ENCODE assay signal across 10 cellular contexts in genomic region chr1:175742790-175743459, GRCh38. TPM values are rescaled to one million over a fixed set of nuclear protein-coding genes. Genes with fewer than 3 reads are reported as not detected.
A peak's percentile ranks its signal among the peaks of the same experiment; 100 is the strongest.
DNase-seq lines count a peak whose midpoint lies in the region; ATAC-seq and TF ChIP-seq lines count a peak whose summit lies in the region.
"Had no signal": no experiment of that assay in that cellular context is flagged by ENCODE, and none has a peak within 500 bp of the region (broad histone marks: within the 10 kb centered on the region; RNA-seq: fewer than 3 reads in every experiment).

No MANE protein-coding gene starts in this region.

- CTCF ChIA-PET in activated CD8-positive, alpha-beta T cell treated with anti-CD3 and anti-CD28 coated beads for 36 hours (lab: Charles Lee), result interaction anchor here (1.5 to 1.9 kb wide), 2 partner anchors 15 to 22 kb away, joined by 4 to 7 read pairs; no protein-coding TSS in a partner anchor
- CTCF ChIA-PET in CD4-positive, alpha-beta T cell (lab: Charles Lee), result no interaction called here

- intact Hi-C loops in activated CD8-positive, alpha-beta T cell treated with anti-CD3 and anti-CD28 coated beads for 36 hours (cut with micrococcal nuclease), result loop anchor here (10.0 kb wide), 1 partner anchor 258 kb away; no protein-coding TSS in a partner anchor
- intact Hi-C loops in CD4-positive, alpha-beta T cell (cut with DNase I, micrococcal nuclease), result loop anchor here (5.0 to 10.0 kb wide), 2 partner anchors 588 to 591 kb away; no protein-coding TSS in a partner anchor

- no peaks in the 10 kb centered on the region for H3K9me3 Mint-ChIP-seq in activated CD8-positive, alpha-beta T cell treated with anti-CD3 and anti-CD28 coated beads for 36 hours
- H3K9me3 Mint-ChIP-seq in CD4-positive, alpha-beta T cell, result no peaks in the 10 kb centered on the region

- no peaks in the 10 kb centered on the region for H3K36me3 ChIP-seq in mesendoderm (ENCODE audit: control insufficient read depth, insufficient read depth, low read length)

- ATAC-seq in activated CD8-positive, alpha-beta T cell treated with anti-CD3 and anti-CD28 coated beads for 36 hours, result no peak
- ATAC-seq in CD4-positive, alpha-beta T cell (ENCODE audit: poor library complexity), result no peak

- H3K36me3 Mint-ChIP-seq in activated CD8-positive, alpha-beta T cell treated with anti-CD3 and anti-CD28 coated beads for 36 hours (ENCODE audit: low read depth), result no peaks in the 10 kb centered on the region
- H3K36me3 Mint-ChIP-seq in CD4-positive, alpha-beta T cell (ENCODE audit: low read depth), result no peaks in the 10 kb centered on the region

- H3K79me2 ChIP-seq in mesendoderm (ENCODE audit: control insufficient read depth, insufficient read depth, low read length), result no peaks in the 10 kb centered on the region

- H3K27me3 ChIP-seq in mesendoderm (ENCODE audit: insufficient read depth, low read length, poor library complexity), result no peaks in the 10 kb centered on the region
- peaks cover 17% of the 10 kb centered on the region for H3K27me3 ChIP-seq in CD4-positive, alpha-beta T cell (ENCODE audit: control insufficient read depth, insufficient read depth, low read length)

- H3K4me2 ChIP-seq in mesendoderm (ENCODE audit: low read length), result no peak overlapping the region

- H3K4me1 Mint-ChIP-seq in activated CD8-positive, alpha-beta T cell treated with anti-CD3 and anti-CD28 coated beads for 36 hours (ENCODE audit: low read depth), result no peaks in the 10 kb centered on the region
- no peaks in the 10 kb centered on the region for H3K4me1 Mint-ChIP-seq in CD4-positive, alpha-beta T cell (ENCODE audit: low read depth)

- DNase-seq in ELR (ENCODE audit: low read depth) (peak; percentile 18), NCI-H146 treated with DMSO at 0.1 percent for 48 hours (lab: John Stamatoyannopoulos, UW; ENCODE audit: unreplicated experiment) (peak; percentile 64), coronary artery (ENCODE audit: low spot score) (no peak), mesendoderm (peak; percentile 91), SW 1271 (lab: John Stamatoyannopoulos, UW) (no peak)
- no peak for DNase-seq in stimulated activated CD8-positive, alpha-beta memory T cell treated with anti-CD3 and anti-CD28 coated beads, Interleukin-4, amount 100 ng/mL, for 48 hours
- no peak for DNase-seq in activated CD8-positive, alpha-beta T cell treated with anti-CD3 and anti-CD28 coated beads for 36 hours
- no peak for DNase-seq in CD4-positive, alpha-beta T cell
- DNase-seq: NCI-H524 treated with DMSO at 0.1 percent for 48 hours had no signal

- H4K8ac ChIP-seq in mesendoderm (ENCODE audit: low read depth, low read length), result no peak overlapping the region

- H2AK5ac ChIP-seq in mesendoderm (ENCODE audit: low read length), result no peak overlapping the region

- no peak overlapping the region for H3K56ac ChIP-seq in mesendoderm (ENCODE audit: low read length)

- POLR2A ChIA-PET in activated CD8-positive, alpha-beta T cell treated with anti-CD3 and anti-CD28 coated beads for 36 hours (lab: Charles Lee), result interaction anchor here (0.6 kb wide), 1 partner anchor 713 kb away, joined by 3 read pairs; no protein-coding TSS in a partner anchor
- POLR2A ChIA-PET in CD4-positive, alpha-beta T cell (lab: Charles Lee), result no interaction called here

- H3K4me1 ChIP-seq in mesendoderm (ENCODE audit: control insufficient read depth, low read depth, low read length), result peaks cover 3% of the 10 kb centered on the region

- H3K27ac ChIP-seq in coronary artery (no peak overlapping the region), mesendoderm (ENCODE audit: low read depth, low read length) (no peak overlapping the region)
- H3K27ac ChIP-seq in CD4-positive, alpha-beta T cell (ENCODE audit: low read depth, low read length), result no peak overlapping the region
- H3K27ac ChIP-seq: skin epidermis had no signal

- H2BK5ac ChIP-seq in mesendoderm (ENCODE audit: low read length), result no peak overlapping the region

- H3K27ac Mint-ChIP-seq in activated CD8-positive, alpha-beta T cell treated with anti-CD3 and anti-CD28 coated beads for 36 hours, result no peak overlapping the region
- no peak overlapping the region for H3K27ac Mint-ChIP-seq in CD4-positive, alpha-beta T cell

- H3K4me3 ChIP-seq in coronary artery (peak overlapping the region; percentile 12), mesendoderm (ENCODE audit: low read length) (no peak overlapping the region)
- H3K4me3 ChIP-seq: skin epidermis had no signal

- H3K4me3 Mint-ChIP-seq in activated CD8-positive, alpha-beta T cell treated with anti-CD3 and anti-CD28 coated beads for 36 hours, result no peak overlapping the region
- no peak overlapping the region for H3K4me3 Mint-ChIP-seq in CD4-positive, alpha-beta T cell

- H2BK15ac ChIP-seq in mesendoderm (replicated peaks; ENCODE audit: low read depth), result no peak overlapping the region

- no peak overlapping the region for H2BK120ac ChIP-seq in mesendoderm (ENCODE audit: low read depth, low read length)

- no peak overlapping the region for H4K5ac ChIP-seq in mesendoderm (ENCODE audit: low read length)

- H3K27me3 Mint-ChIP-seq in activated CD8-positive, alpha-beta T cell treated with anti-CD3 and anti-CD28 coated beads for 36 hours, result peaks cover 19% of the 10 kb centered on the region
- peaks cover 74% of the 10 kb centered on the region for H3K27me3 Mint-ChIP-seq in CD4-positive, alpha-beta T cell

- WGBS in mesendoderm (ENCODE audit: extremely low coverage, insufficient coverage, low lambda C conversion rate), result no CpG with 5 or more reads among the region's 18 CpGs

- H3K23ac ChIP-seq in mesendoderm (ENCODE audit: low read length), result no peak overlapping the region

- H3K18ac ChIP-seq in mesendoderm (ENCODE audit: low read length), result no peak overlapping the region

- H3K79me1 ChIP-seq in mesendoderm (ENCODE audit: low read length), result no peaks in the 10 kb centered on the region

- H3K9me3 ChIP-seq in CD4-positive, alpha-beta T cell (ENCODE audit: control insufficient read depth, low read length), result no peaks in the 10 kb centered on the region

- no peak for TF ChIP-seq CTCF in coronary artery (IDR thresholded peaks at IDR 0.05)
- TF ChIP-seq CTCF in activated CD8-positive, alpha-beta T cell treated with anti-CD3 and anti-CD28 coated beads for 36 hours (IDR thresholded peaks at IDR 0.05), result no peak
- TF ChIP-seq CTCF in CD4-positive, alpha-beta T cell (IDR thresholded peaks at IDR 0.05), result no peak

- no peak overlapping the region for H3K4ac ChIP-seq in mesendoderm (ENCODE audit: low read depth, low read length)

- peak overlapping the region; percentile 7 for H3K9ac ChIP-seq in mesendoderm (ENCODE audit: low read length)

RNA-seq across cellular contexts. Expression of gene TNR, which starts 0.5 kb away (rescaled TPM):
- polyA plus RNA-seq in mesendoderm (2013, experiment 1 of 2), result 0.01 TPM
- 0.04 TPM for polyA plus RNA-seq in mesendoderm (2013, experiment 2 of 2)
- not detected for total RNA-seq in activated CD8-positive, alpha-beta T cell treated with anti-CD3 and anti-CD28 coated beads for 36 hours
- not detected for total RNA-seq in CD4-positive, alpha-beta T cell

Comparison
In these comparisons a context has a peak if more than half of its experiments do, and no peak if none do; other contexts are left out.
1. DNase-seq: peak in ELR (single experiment), NCI-H146 treated with DMSO at 0.1 percent for 48 hours (single experiment) and mesendoderm (single experiment); none in coronary artery (single experiment), SW 1271 (0 of 2), stimulated activated CD8-positive, alpha-beta memory T cell treated with anti-CD3 and anti-CD28 coated beads, Interleukin-4, amount 100 ng/mL, for 48 hours (single experiment), activated CD8-positive, alpha-beta T cell treated with anti-CD3 and anti-CD28 coated beads for 36 hours (single experiment) and CD4-positive, alpha-beta T cell (0 of 10).